2 cellular contexts compared by ENCODE assay signal in the genomic region with DNA sequence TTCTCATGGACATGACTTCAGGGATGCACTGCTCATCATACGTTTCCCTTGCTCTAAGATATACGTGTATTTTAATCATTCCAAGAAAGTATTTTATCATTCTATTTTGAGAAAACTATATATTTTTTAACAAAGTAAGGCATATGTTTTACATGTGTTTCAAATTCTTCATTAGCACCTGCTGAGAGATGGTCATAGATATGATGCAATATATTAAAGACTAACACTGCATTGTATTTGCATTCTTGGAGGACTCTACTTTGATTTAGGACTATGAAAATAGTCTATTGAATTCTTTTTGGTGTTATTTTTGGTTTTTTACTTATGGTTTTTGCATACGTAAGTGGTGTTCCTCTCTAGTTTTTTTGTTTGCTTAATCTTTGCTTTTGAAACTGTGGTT.
TF ChIP-seq lines count a peak whose summit lies in the region.

No MANE protein-coding gene starts in this region.

TF ChIP-seq in IMR-90, 13 proteins besides CTCF, POLR2A, EP300 and RAD21:
- TF ChIP-seq BHLHE40 (IDR thresholded peaks at IDR 0.05; ENCODE audit: low read depth, low read length) (no peak), RCOR1 (IDR thresholded peaks at IDR 0.05; ENCODE audit: insufficient replicate concordance, low read length) (no peak), SMC3 (IDR thresholded peaks at IDR 0.05; ENCODE audit: low read depth, low read length) (no peak), USF2 (IDR thresholded peaks at IDR 0.05; ENCODE audit: low read depth, low read length) (no peak), CEBPB (IDR thresholded peaks at IDR 0.05; ENCODE audit: low read depth, low read length) (peak; percentile 51)

TF ChIP-seq in H1, 55 proteins besides CTCF, POLR2A, EP300 and RAD21:
- no peak for TF ChIP-seq FOSL1 (IDR thresholded peaks at IDR 0.05; ENCODE audit: insufficient read depth, low read depth, low read length)
- no peak for TF ChIP-seq KDM5A (IDR thresholded peaks at IDR 0.05; ENCODE audit: low read length)
- TF ChIP-seq POU5F1 (IDR thresholded peaks at IDR 0.05; ENCODE audit: low read depth, low read length), result no peak
- TF ChIP-seq CEBPB (IDR thresholded peaks at IDR 0.05; ENCODE audit: low read depth, low read length), result peak; percentile 45; the same call in 1 of the 2 replicates
